22 cellular contexts compared by ENCODE assay signal in genomic region chr20:47141941-47142781, GRCh38.
DNase-seq lines count a peak whose midpoint lies in the region; FAIRE-seq and TF ChIP-seq lines count a peak whose summit lies in the region.
"Had no signal": no experiment of that assay in that cellular context is flagged by ENCODE, and none has a peak within 500 bp of the region (broad histone marks: within the 10 kb centered on the region; RNA-seq: fewer than 3 reads in every experiment).

No MANE protein-coding gene starts in this region.

- POLR2A ChIA-PET in Caco-2 (lab: Charles Lee): interaction anchor here (0.7 kb wide), 1 partner anchor 431 kb away, joined by 4 read pairs; no protein-coding TSS in a partner anchor

- DNase-seq in Caco-2 (no peak), HTR-8/SVneo (ENCODE audit: insufficient read length, low spot score) (no peak), cardiac fibroblast (ENCODE audit: low read depth in 2 of 2) (peak; percentile 14 to 87), mesothelial cell of epicardium (ENCODE audit: low spot score in 2 of 2, unreplicated experiment in 2 of 2) (no peak), LoVo (ENCODE audit: low spot score) (no peak)
- no peak for DNase-seq in activated CD4-positive, alpha-beta T cell treated with anti-CD3 and anti-CD28 coated beads, Interleukin-2, amount 50 U/mL, for 4 hours
- no peak for DNase-seq in T-helper 2 cell treated with Interferon-gamma antibody and Interleukin-4, amounts not matched to agents 5 μg/mL and 100 μg/mL, for 36 hours (ENCODE audit: low spot score)
- DNase-seq: DMS 273 treated with DMSO at 0.1 percent for 48 hours, DND-41, H7, HFFc6, IMR-90, Karpas-422, MM.1S, NCI-H1092 treated with DMSO at 0.1 percent for 48 hours, NCI-H146, NCI-H2081, NCI-H446 treated with DMSO at 0.1 percent for 48 hours, NCI-H69, SIG-M5 had no signal

- TF ChIP-seq CTCF in Caco-2 (IDR thresholded peaks at IDR 0.05; ENCODE audit: insufficient read depth in 1 of 2, low read depth in 1 of 2, low read length in 1 of 2, severe bottlenecking in 1 of 2, unreplicated experiment in 1 of 2) (no peak), cardiac fibroblast (IDR thresholded peaks at IDR 0.05; ENCODE audit: low read depth, low read length) (no peak), mesothelial cell of epicardium (IDR thresholded peaks at IDR 0.05; ENCODE audit: unreplicated experiment) (no peak)

- CTCF ChIA-PET in Caco-2 (lab: Charles Lee): no interaction called here

- peaks cover 39% of the 10 kb centered on the region for H3K4me1 ChIP-seq in Caco-2

- no peaks in the 10 kb centered on the region for H3K36me3 ChIP-seq in Caco-2 (ENCODE audit: control insufficient read depth, insufficient read depth, low read length)
- H3K36me3 ChIP-seq: BLaER1 treated with 17β-estradiol and CSF1 and Interleukin-3, amounts not matched to agents 10 nM and 100 nM had no signal

- H3K27ac Mint-ChIP-seq in Caco-2 (ENCODE audit: unreplicated experiment): peak overlapping the region; percentile 47
- peak overlapping the region; percentile 21 for H3K27ac Mint-ChIP-seq in mesothelial cell of epicardium
- H3K27ac Mint-ChIP-seq in T-helper 2 cell treated with Interferon-gamma antibody and Interleukin-4, amounts not matched to agents 5 μg/mL and 100 μg/mL, for 36 hours: no peak overlapping the region
- H3K27ac Mint-ChIP-seq: HFFc6 had no signal

- H3K27me3 ChIP-seq in Caco-2 (replicated peaks; ENCODE audit: control insufficient read depth, insufficient read depth, low read length): no peaks in the 10 kb centered on the region
- H3K27me3 ChIP-seq: BLaER1 treated with 17β-estradiol and CSF1 and Interleukin-3, amounts not matched to agents 10 nM and 100 nM had no signal

- H3K4me3 ChIP-seq in Caco-2 (ENCODE audit: low read depth, low read length) (no peak overlapping the region), cardiac fibroblast (replicated peaks in 1 of 2; ENCODE audit: low read depth in 2 of 2, low read length in 2 of 2) (no peak overlapping the region)
- H3K4me3 ChIP-seq: BLaER1 treated with 17β-estradiol and CSF1 and Interleukin-3, amounts not matched to agents 10 nM and 100 nM had no signal

- no TSS peak for BruUV-seq in Caco-2 (replicated peaks; lab: Mats Ljungman, UMichigan)

- intact Hi-C loops in Caco-2 (cut with micrococcal nuclease; ENCODE audit: unreplicated experiment): no loop called here

- H3K9me3 ChIP-seq in Caco-2: peaks cover 13% of the 10 kb centered on the region

- peaks cover 53% of the 10 kb centered on the region for H3K4me1 Mint-ChIP-seq in Caco-2 (ENCODE audit: low read depth, unreplicated experiment)
- peaks cover 16% of the 10 kb centered on the region for H3K4me1 Mint-ChIP-seq in mesothelial cell of epicardium
- no peaks in the 10 kb centered on the region for H3K4me1 Mint-ChIP-seq in T-helper 2 cell treated with Interferon-gamma antibody and Interleukin-4, amounts not matched to agents 5 μg/mL and 100 μg/mL, for 36 hours (ENCODE audit: low read depth)

- no peaks in the 10 kb centered on the region for H3K27me3 Mint-ChIP-seq in Caco-2 (ENCODE audit: insufficient read depth, unreplicated experiment)
- H3K27me3 Mint-ChIP-seq in mesothelial cell of epicardium (ENCODE audit: low read depth): no peaks in the 10 kb centered on the region
- peaks cover 14% of the 10 kb centered on the region for H3K27me3 Mint-ChIP-seq in T-helper 2 cell treated with Interferon-gamma antibody and Interleukin-4, amounts not matched to agents 5 μg/mL and 100 μg/mL, for 36 hours (ENCODE audit: low read depth)

- H3K9me3 Mint-ChIP-seq in Caco-2 (ENCODE audit: unreplicated experiment) (peaks cover 12% of the 10 kb centered on the region), mesothelial cell of epicardium (peaks cover 12% of the 10 kb centered on the region)
- peaks cover 4% of the 10 kb centered on the region for H3K9me3 Mint-ChIP-seq in T-helper 2 cell treated with Interferon-gamma antibody and Interleukin-4, amounts not matched to agents 5 μg/mL and 100 μg/mL, for 36 hours
- H3K9me3 Mint-ChIP-seq: HFFc6 had no signal

- FAIRE-seq in HTR-8/SVneo (lab: Jason Lieb, UNC): peak; percentile 70
- FAIRE-seq: RCC 7860 had no signal

- H3K4me3 Mint-ChIP-seq in Caco-2 (ENCODE audit: unreplicated experiment): no peak overlapping the region
- H3K4me3 Mint-ChIP-seq in mesothelial cell of epicardium: no peak overlapping the region
- H3K4me3 Mint-ChIP-seq in T-helper 2 cell treated with Interferon-gamma antibody and Interleukin-4, amounts not matched to agents 5 μg/mL and 100 μg/mL, for 36 hours: no peak overlapping the region
- H3K4me3 Mint-ChIP-seq: HFFc6 had no signal

- no peaks in the 10 kb centered on the region for H3K36me3 Mint-ChIP-seq in Caco-2 (ENCODE audit: insufficient read depth, unreplicated experiment)
- peaks cover 4% of the 10 kb centered on the region for H3K36me3 Mint-ChIP-seq in mesothelial cell of epicardium
- no peaks in the 10 kb centered on the region for H3K36me3 Mint-ChIP-seq in T-helper 2 cell treated with Interferon-gamma antibody and Interleukin-4, amounts not matched to agents 5 μg/mL and 100 μg/mL, for 36 hours (ENCODE audit: low read depth)

Comparison
In these comparisons a context has a peak if more than half of its experiments do, and no peak if none do; other contexts are left out.
1. DNase-seq: peak in cardiac fibroblast (2 of 2); none in Caco-2 (0 of 2), HTR-8/SVneo (single experiment), mesothelial cell of epicardium (0 of 2), activated CD4-positive, alpha-beta T cell treated with anti-CD3 and anti-CD28 coated beads, Interleukin-2, amount 50 U/mL, for 4 hours (0 of 2), LoVo (single experiment) and T-helper 2 cell treated with Interferon-gamma antibody and Interleukin-4, amounts not matched to agents 5 μg/mL and 100 μg/mL, for 36 hours (single experiment).